30 cellular contexts compared by ENCODE assay signal in the genomic region with DNA sequence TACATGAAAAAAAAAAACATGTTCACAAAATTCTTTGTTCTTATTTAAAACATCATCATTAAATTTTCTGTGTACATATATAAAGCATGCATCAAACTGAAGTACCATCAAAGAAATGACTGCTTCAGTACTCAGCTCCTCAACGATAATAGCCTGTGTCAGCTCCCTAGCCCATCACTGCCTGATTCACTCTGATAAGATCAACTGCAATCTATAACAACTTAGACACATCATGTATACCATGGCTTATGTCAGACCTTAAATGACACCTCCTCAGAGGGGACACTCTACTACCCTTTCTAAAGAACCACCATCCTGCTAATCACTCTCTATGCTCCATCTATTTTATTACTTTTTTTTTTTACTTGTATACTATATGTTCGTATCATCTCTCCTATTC.
"Had no signal": no experiment of that assay in that cellular context is flagged by ENCODE, and none has a peak within 500 bp of the region (broad histone marks: within the 10 kb centered on the region; RNA-seq: fewer than 3 reads in every experiment).

No MANE protein-coding gene starts in this region.

- H3K4me3 ChIP-seq: ascending aorta, breast epithelium, cardiac muscle cell, colonic mucosa, gastrocnemius medialis, heart left ventricle had no signal

- H3K4me3 Mint-ChIP-seq: activated B cell treated with CpG ODN at 0.5 μM for 24 hours; activated CD4-positive, alpha-beta memory T cell treated with anti-CD3 and anti-CD28 coated beads for 36 hours; activated CD8-positive, alpha-beta memory T cell treated with anti-CD3 and anti-CD28 coated beads, Interleukin-2, amount 10 ng/mL, durations not matched to agents 7 days and 5 days; activated CD8-positive, alpha-beta T cell treated with anti-CD3 and anti-CD28 coated beads, Interleukin-2, amount 10 ng/mL, durations not matched to agents 7 days and 5 days; activated naive CD4-positive, alpha-beta T cell treated with anti-CD3 and anti-CD28 coated beads, Interleukin-2, amount 10 ng/mL, durations not matched to agents 7 days and 5 days; activated naive CD8-positive, alpha-beta T cell treated with anti-CD3 and anti-CD28 coated beads, Interleukin-2, amount 10 ng/mL, durations not matched to agents 7 days and 5 days; brain; T-helper 17 cell; T-helper 2 cell treated with Interferon-gamma antibody and Interleukin-4, amounts not matched to agents 5 μg/mL and 100 μg/mL, for 36 hours had no signal

- H3K36me3 ChIP-seq: ascending aorta, breast epithelium, cardiac muscle cell, colonic mucosa, gastrocnemius medialis, heart left ventricle, WERI-Rb-1 had no signal

- H3K27ac Mint-ChIP-seq: activated B cell treated with CpG ODN at 0.5 μM for 24 hours; activated CD4-positive, alpha-beta memory T cell treated with anti-CD3 and anti-CD28 coated beads for 36 hours; activated CD8-positive, alpha-beta memory T cell treated with anti-CD3 and anti-CD28 coated beads, Interleukin-2, amount 10 ng/mL, durations not matched to agents 7 days and 5 days; activated CD8-positive, alpha-beta T cell treated with anti-CD3 and anti-CD28 coated beads, Interleukin-2, amount 10 ng/mL, durations not matched to agents 7 days and 5 days; activated naive CD4-positive, alpha-beta T cell treated with anti-CD3 and anti-CD28 coated beads, Interleukin-2, amount 10 ng/mL, durations not matched to agents 7 days and 5 days; activated naive CD4-positive, alpha-beta T cell treated with anti-CD3 and anti-CD28 coated beads, Interleukin-2, amount 50 U/mL, for 72 hours; activated naive CD8-positive, alpha-beta T cell treated with anti-CD3 and anti-CD28 coated beads, Interleukin-2, amount 10 ng/mL, durations not matched to agents 7 days and 5 days; brain; T-helper 17 cell; T-helper 2 cell treated with Interferon-gamma antibody and Interleukin-4, amounts not matched to agents 5 μg/mL and 100 μg/mL, for 36 hours had no signal

- H3K27me3 Mint-ChIP-seq: activated B cell treated with CpG ODN at 0.5 μM for 24 hours; activated CD8-positive, alpha-beta memory T cell treated with anti-CD3 and anti-CD28 coated beads, Interleukin-2, amount 10 ng/mL, durations not matched to agents 7 days and 5 days; activated naive CD4-positive, alpha-beta T cell treated with anti-CD3 and anti-CD28 coated beads, Interleukin-2, amount 10 ng/mL, durations not matched to agents 7 days and 5 days had no signal

- H3K27ac ChIP-seq: ascending aorta, breast epithelium, cardiac muscle cell, colonic mucosa, gastrocnemius medialis, heart left ventricle, WERI-Rb-1 had no signal

- H3K9me3 Mint-ChIP-seq: activated B cell treated with CpG ODN at 0.5 μM for 24 hours; activated CD4-positive, alpha-beta memory T cell treated with anti-CD3 and anti-CD28 coated beads for 36 hours; activated naive CD4-positive, alpha-beta T cell treated with anti-CD3 and anti-CD28 coated beads, Interleukin-2, amount 10 ng/mL, durations not matched to agents 7 days and 5 days; activated naive CD8-positive, alpha-beta T cell treated with anti-CD3 and anti-CD28 coated beads, Interleukin-2, amount 10 ng/mL, durations not matched to agents 7 days and 5 days; T-helper 2 cell treated with Interferon-gamma antibody and Interleukin-4, amounts not matched to agents 5 μg/mL and 100 μg/mL, for 36 hours had no signal

- H3K27me3 ChIP-seq: ascending aorta, breast epithelium, cardiac muscle cell, colonic mucosa, gastrocnemius medialis, heart left ventricle had no signal

- H3K4me1 Mint-ChIP-seq: activated B cell treated with CpG ODN at 0.5 μM for 24 hours; activated CD8-positive, alpha-beta memory T cell treated with anti-CD3 and anti-CD28 coated beads, Interleukin-2, amount 10 ng/mL, durations not matched to agents 7 days and 5 days; activated naive CD4-positive, alpha-beta T cell treated with anti-CD3 and anti-CD28 coated beads, Interleukin-2, amount 10 ng/mL, durations not matched to agents 7 days and 5 days; activated naive CD8-positive, alpha-beta T cell treated with anti-CD3 and anti-CD28 coated beads, Interleukin-2, amount 10 ng/mL, durations not matched to agents 7 days and 5 days; brain; T-helper 17 cell had no signal

- H3K36me3 Mint-ChIP-seq: activated CD4-positive, alpha-beta memory T cell treated with anti-CD3 and anti-CD28 coated beads for 36 hours; activated CD8-positive, alpha-beta memory T cell treated with anti-CD3 and anti-CD28 coated beads, Interleukin-2, amount 10 ng/mL, durations not matched to agents 7 days and 5 days; activated naive CD4-positive, alpha-beta T cell treated with anti-CD3 and anti-CD28 coated beads, Interleukin-2, amount 10 ng/mL, durations not matched to agents 7 days and 5 days; activated naive CD4-positive, alpha-beta T cell treated with anti-CD3 and anti-CD28 coated beads, Interleukin-2, amount 50 U/mL, for 72 hours; activated naive CD8-positive, alpha-beta T cell treated with anti-CD3 and anti-CD28 coated beads, Interleukin-2, amount 10 ng/mL, durations not matched to agents 7 days and 5 days; brain had no signal

- DNase-seq: activated B cell treated with CpG ODN at 0.5 μM for 24 hours; activated CD4-positive, alpha-beta memory T cell treated with anti-CD3 and anti-CD28 coated beads for 36 hours; activated CD4-positive, alpha-beta T cell treated with anti-CD3 and anti-CD28 coated beads for 48 hours; activated CD8-positive, alpha-beta memory T cell treated with anti-CD3 and anti-CD28 coated beads, Interleukin-2, amount 10 ng/mL, durations not matched to agents 7 days and 5 days; activated CD8-positive, alpha-beta memory T cell treated with anti-CD3 and anti-CD28 coated beads, Interleukin-2, amount 50 U/mL, for 4 hours; activated CD8-positive, alpha-beta T cell treated with anti-CD3 and anti-CD28 coated beads, Interleukin-2, amount 10 ng/mL, durations not matched to agents 7 days and 5 days; activated gamma-delta T cell; activated naive CD4-positive, alpha-beta T cell; activated naive CD4-positive, alpha-beta T cell treated with anti-CD3 and anti-CD28 coated beads, Interleukin-2, amount 10 ng/mL, durations not matched to agents 7 days and 5 days; activated naive CD8-positive, alpha-beta T cell treated with anti-CD3 and anti-CD28 coated beads, Interleukin-2, amount 10 ng/mL, durations not matched to agents 7 days and 5 days; activated T-cell treated with anti-CD3 and anti-CD28 coated beads, Interleukin-2, amount 50 U/mL, for 1 hour; activated T-cell treated with anti-CD3 and anti-CD28 coated beads, Interleukin-2, amount 50 U/mL, for 48 hours; central memory CD4-positive, alpha-beta T cell; cerebellar nuclear complex; colonic mucosa; effector CD8-positive, alpha-beta T cell; foreskin fibroblast; gastrocnemius medialis; glutamatergic neuron; heart left ventricle; T-helper 1 cell; T-helper 17 cell; T1000; WERI-Rb-1 had no signal

- H3K9me3 ChIP-seq: ascending aorta, breast epithelium, colonic mucosa, gastrocnemius medialis had no signal
